ENCODE assay signal across 8 cellular contexts in the genomic region with DNA sequence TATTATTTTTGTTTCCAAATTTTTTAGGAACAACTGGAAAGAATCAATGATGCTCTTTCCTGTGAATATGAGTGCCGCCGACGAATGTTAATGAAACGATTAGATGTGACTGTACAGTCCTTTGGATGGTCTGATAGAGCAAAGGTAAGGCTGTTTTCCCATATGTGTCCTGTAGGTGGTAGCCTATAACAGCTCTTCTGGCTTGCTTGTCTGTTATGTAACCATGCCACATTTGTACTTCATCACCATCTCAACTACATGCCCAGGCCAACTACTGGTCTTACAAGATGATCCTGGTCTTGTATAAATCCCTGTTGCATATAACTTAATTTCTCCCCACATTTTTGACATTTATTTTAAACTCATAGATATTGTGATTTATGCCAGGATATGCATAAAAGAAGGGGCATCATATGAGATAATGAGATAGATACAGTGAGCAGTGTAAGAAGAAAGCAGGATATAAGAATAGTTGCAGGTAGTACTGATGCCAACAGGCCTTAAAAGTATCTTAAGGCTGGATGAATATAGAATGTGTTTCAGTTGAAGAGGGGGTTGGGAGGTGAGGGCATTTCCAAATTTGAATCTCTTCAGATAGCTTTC. TPM values are rescaled to one million over a fixed set of nuclear protein-coding genes. Genes with fewer than 3 reads are reported as not detected.
DNase-seq lines count a peak whose midpoint lies in the region; ATAC-seq, FAIRE-seq and TF ChIP-seq lines count a peak whose summit lies in the region.

No MANE protein-coding gene starts in this region.

- H3K9me3 Mint-ChIP-seq in activated naive CD8-positive, alpha-beta T cell (ENCODE audit: low read depth), result no peaks in the 10 kb centered on the region
- H3K9me3 Mint-ChIP-seq in activated naive CD8-positive, alpha-beta T cell treated with anti-CD3 and anti-CD28 coated beads for 36 hours, result no peaks in the 10 kb centered on the region

- in situ Hi-C loops in T47D (cut with HindIII; ENCODE audit: low pct_unique_long_range_greater_than_20kb, low sequenced_read_pairs), result no loop called here

- peaks cover 0 to 77% (median 58%) of the 10 kb centered on the region in 4 donors for H3K36me3 ChIP-seq in stomach

- H3K4me1 Mint-ChIP-seq in activated naive CD8-positive, alpha-beta T cell (ENCODE audit: low read depth), result peaks cover 5% of the 10 kb centered on the region
- peaks cover 3% of the 10 kb centered on the region for H3K4me1 Mint-ChIP-seq in activated naive CD8-positive, alpha-beta T cell treated with anti-CD3 and anti-CD28 coated beads for 36 hours

- no peaks in the 10 kb centered on the region for H3K27me3 Mint-ChIP-seq in activated naive CD8-positive, alpha-beta T cell
- no peaks in the 10 kb centered on the region for H3K27me3 Mint-ChIP-seq in activated naive CD8-positive, alpha-beta T cell treated with anti-CD3 and anti-CD28 coated beads for 36 hours

- H3K27me3 ChIP-seq in stomach, result no peaks in the 10 kb centered on the region

- no peak for TF ChIP-seq EP300 in stomach (IDR thresholded peaks at IDR 0.05)

- intact Hi-C loops in stomach (cut with DNase I; ENCODE audit: low total_unique reads), result no loop called here

- peaks cover 5% of the 10 kb centered on the region for H3K36me3 Mint-ChIP-seq in activated naive CD8-positive, alpha-beta T cell
- H3K36me3 Mint-ChIP-seq in activated naive CD8-positive, alpha-beta T cell treated with anti-CD3 and anti-CD28 coated beads for 36 hours, result peaks cover 7% of the 10 kb centered on the region

- no peak overlapping the region for H3K27ac ChIP-seq in stomach

- no peak for TF ChIP-seq POLR2A in stomach (IDR thresholded peaks at IDR 0.05)

- WGBS in stomach, 5 donors, result 45 to 69% (median 60%) methylated on average over 4 of the region's 4 CpGs

- TF ChIP-seq CTCF in stomach (IDR thresholded peaks at IDR 0.05), result peak in 5 of 7 experiments; percentile 33 to 65 (median 51)

- H3K9me3 ChIP-seq in stomach, result no peaks in the 10 kb centered on the region

- FAIRE-seq in islet of Langerhans (lab: Jason Lieb, UNC), result peak; percentile 96

- H3K4me1 ChIP-seq in stomach, result no peaks in the 10 kb centered on the region

- no peak overlapping the region for H3K4me3 ChIP-seq in stomach

- DNase-seq in activated naive CD8-positive, alpha-beta T cell treated with anti-CD3 and anti-CD28 coated beads for 36 hours, result no peak
- DNase-seq in HT-29 (ENCODE audit: low spot score) (peak; percentile 88), OCI-M1 (lab: John Stamatoyannopoulos, UW) (peak; percentile 72), T47D (ENCODE audit: low read depth in 1 of 2, low spot score in 1 of 2) (peak; percentile 10 to 78), stomach (no peak)

- H3K27ac Mint-ChIP-seq in activated naive CD8-positive, alpha-beta T cell, result peak overlapping the region; percentile 5
- H3K27ac Mint-ChIP-seq in activated naive CD8-positive, alpha-beta T cell treated with anti-CD3 and anti-CD28 coated beads for 36 hours, result no peak overlapping the region

- no peak overlapping the region for H3K4me3 Mint-ChIP-seq in activated naive CD8-positive, alpha-beta T cell
- H3K4me3 Mint-ChIP-seq in activated naive CD8-positive, alpha-beta T cell treated with anti-CD3 and anti-CD28 coated beads for 36 hours, result no peak overlapping the region

- ATAC-seq in GM21576 (IDR thresholded peaks at IDR 0.05; ENCODE audit: unreplicated experiment), result peak; percentile 93

RNA-seq across cellular contexts. Expression of a gene that starts 20.3 kb away (rescaled TPM):
- total RNA-seq in activated naive CD8-positive, alpha-beta T cell treated with anti-CD3 and anti-CD28 coated beads for 36 hours, result 10 to 100 TPM; 54.9 to 59.3 TPM
- 4.3 and 12.3 TPM in 2 replicates for total RNA-seq in HT-29 (2014; rRNA removed; shearing (Covaris generic))
- 10 to 100 TPM in 2 of 5 donors, 1 to 10 TPM in 3; 1.7 to 61.3 (median 8.5) TPM for total RNA-seq in stomach
- polyA plus RNA-seq in stomach, result 10 to 100 TPM in 1 of 3 donors, 1 to 10 TPM in 2; 6.3 to 11.5 (median 8.8) TPM

Comparison
In these comparisons a context has a peak if more than half of its experiments do, and no peak if none do; other contexts are left out.
1. DNase-seq: peak in HT-29 (single experiment), OCI-M1 (single experiment) and T47D (2 of 2); none in activated naive CD8-positive, alpha-beta T cell treated with anti-CD3 and anti-CD28 coated beads for 36 hours (single experiment) and stomach (single experiment).